1 cellular context compared by ENCODE assay signal in the genomic region with DNA sequence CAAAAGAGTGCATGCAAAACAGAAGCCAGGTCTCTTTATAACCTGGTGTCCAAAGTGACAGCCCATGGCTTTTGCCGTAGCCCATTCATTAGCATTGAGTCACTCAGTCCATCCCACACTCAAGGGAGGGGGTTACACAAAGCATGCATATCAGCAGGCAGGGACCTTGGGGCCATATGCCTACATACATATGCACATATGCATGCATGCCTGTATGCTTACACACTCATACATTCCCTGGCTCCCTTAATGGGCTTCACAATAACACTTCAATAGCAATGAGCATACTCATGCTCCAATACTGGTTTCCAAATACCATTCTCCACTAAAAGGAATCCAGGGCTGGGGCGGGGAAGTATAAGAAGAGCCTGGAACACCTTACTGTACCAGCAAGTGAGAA.
TF ChIP-seq lines count a peak whose summit lies in the region.

No MANE protein-coding gene starts in this region.

TF ChIP-seq in WTC11, 78 proteins besides CTCF, POLR2A, EP300 and RAD21 (continued from another document):
- TF ChIP-seq RELA (CRISPR knock-in tag; IDR thresholded peaks at IDR 0.05; ENCODE audit: borderline replicate concordance) (no peak), TCF7 (CRISPR knock-in tag; IDR thresholded peaks at IDR 0.05; ENCODE audit: low read depth) (no peak), SP1 (CRISPR knock-in tag; conservative IDR thresholded peaks at IDR 0.05) (no peak), HMGA2 (CRISPR knock-in tag; IDR thresholded peaks at IDR 0.05) (no peak), ELF4 (CRISPR knock-in tag; IDR thresholded peaks at IDR 0.05; ENCODE audit: low read depth) (no peak), PRDM15 (CRISPR knock-in tag; IDR thresholded peaks at IDR 0.05) (no peak), ZNF423 (CRISPR knock-in tag; IDR thresholded peaks at IDR 0.05) (no peak), ZNF219 (CRISPR knock-in tag; IDR thresholded peaks at IDR 0.05; ENCODE audit: borderline replicate concordance) (no peak), CBFB (CRISPR knock-in tag; IDR thresholded peaks at IDR 0.05; ENCODE audit: low read depth) (no peak)
TF ChIP-seq in WTC11: peak in this region for 0.
